In the genomic region with DNA sequence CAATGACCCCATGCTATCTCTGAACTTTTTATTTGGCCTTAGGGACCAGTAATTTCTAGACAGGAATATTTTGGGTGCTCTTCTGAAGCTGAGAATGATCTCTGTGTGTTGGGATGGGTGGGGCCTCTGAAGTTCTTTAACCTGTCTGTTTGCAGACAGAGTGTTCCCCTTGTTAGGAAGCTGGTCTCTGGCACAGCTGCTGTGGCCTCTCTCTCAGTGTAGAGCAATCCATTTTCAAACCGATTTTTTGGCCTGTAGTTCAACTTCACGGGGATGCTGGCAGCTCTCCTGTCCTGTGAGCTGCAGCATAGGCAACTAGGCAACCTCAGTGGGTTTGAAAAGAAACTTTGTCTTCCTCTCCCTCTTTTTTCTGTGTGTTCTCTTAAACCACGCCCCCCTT, we compare ENCODE assay signal across 18 cellular contexts.
"Had no signal": no experiment of that assay in that cellular context is flagged by ENCODE, and none has a peak within 500 bp of the region (broad histone marks: within the 10 kb centered on the region; RNA-seq: fewer than 3 reads in every experiment).

No MANE protein-coding gene starts in this region.

- H3K9me3 ChIP-seq: ovary had no signal

- H3K4me3 ChIP-seq: esophagus muscularis mucosa, gastroesophageal sphincter, mucosa of descending colon, neural progenitor cell, ovary, right atrium auricular region, stomach, thoracic aorta, transverse colon had no signal

- H3K9ac ChIP-seq: neural progenitor cell had no signal

- DNase-seq: effector memory CD8-positive, alpha-beta T cell; kidney; left cardiac atrium; left ventricle myocardium superior; mucosa of descending colon; natural killer cell; ovary; small intestine; stimulated activated CD4-positive, alpha-beta T cell treated with anti-CD3 and anti-CD28 coated beads, Interleukin-12 subunit alpha, Interleukin-12 subunit beta, amount 100 ng/mL, for 4 hours; stimulated activated naive CD4-positive, alpha-beta T cell; stomach; transverse colon had no signal

- H3K4me1 ChIP-seq: esophagus muscularis mucosa, gastroesophageal sphincter, right atrium auricular region, transverse colon had no signal

- H3K36me3 ChIP-seq: esophagus muscularis mucosa, gastroesophageal sphincter, ovary, right atrium auricular region, stomach, thoracic aorta, transverse colon had no signal

- H3K27ac ChIP-seq: epithelial cell of prostate, esophagus muscularis mucosa, gastroesophageal sphincter, neural progenitor cell, ovary, right atrium auricular region, stomach, thoracic aorta, transverse colon had no signal

- FAIRE-seq: kidney, small intestine had no signal

- ATAC-seq: effector memory CD8-positive, alpha-beta T cell; gastroesophageal sphincter; left cardiac atrium; left ventricle myocardium superior; mucosa of descending colon; natural killer cell had no signal

- H3K27me3 ChIP-seq: neural progenitor cell, ovary, right atrium auricular region, transverse colon had no signal

- H3K4me2 ChIP-seq: neural progenitor cell had no signal

- H2AFZ ChIP-seq: neural progenitor cell had no signal
